In genomic region chr10:115514895-115515294, GRCh38 we compare ENCODE assay signal across 18 cellular contexts.
DNase-seq lines count a peak whose midpoint lies in the region; ATAC-seq, FAIRE-seq and TF ChIP-seq lines count a peak whose summit lies in the region.
"Had no signal": no experiment of that assay in that cellular context is flagged by ENCODE, and none has a peak within 500 bp of the region (broad histone marks: within the 10 kb centered on the region; RNA-seq: fewer than 3 reads in every experiment).

No MANE protein-coding gene starts in this region.

- H4K8ac ChIP-seq in H9 (replicated peaks; ENCODE audit: insufficient read length, low read depth, low read length): no peak overlapping the region

- no peaks in the 10 kb centered on the region for H3K36me3 ChIP-seq in body of pancreas (replicated peaks in 1 of 2; ENCODE audit: insufficient read depth in 1 of 2, low read depth in 2 of 2)

- H3K9me3 ChIP-seq in H9 (ENCODE audit: control insufficient read depth, low read depth, low read length) (no peaks in the 10 kb centered on the region), body of pancreas (no peaks in the 10 kb centered on the region)
- H3K9me3 ChIP-seq: A549 had no signal

- no peak overlapping the region for H2BK15ac ChIP-seq in H9 (ENCODE audit: low read depth, low read length)

- no peak overlapping the region for H3T11ph ChIP-seq in H9 (ENCODE audit: low read length)

- no peak overlapping the region for H3K14ac ChIP-seq in H9 (ENCODE audit: insufficient read depth, low read length)

- no peak overlapping the region for H3K4me2 ChIP-seq in H9 (ENCODE audit: insufficient read depth, insufficient read length, low read length)
- H3K4me2 ChIP-seq: A549 had no signal

- no peaks in the 10 kb centered on the region for H3K4me1 ChIP-seq in H9 (ENCODE audit: insufficient read depth, low read length)
- no peaks in the 10 kb centered on the region for H3K4me1 ChIP-seq in body of pancreas
- H3K4me1 ChIP-seq: A549, Caco-2 had no signal

- no peak overlapping the region for H3K4ac ChIP-seq in H9 (ENCODE audit: low read depth, low read length)

- H3K27me3 Mint-ChIP-seq in H9 (ENCODE audit: low read depth): no peaks in the 10 kb centered on the region
- no peaks in the 10 kb centered on the region for H3K27me3 Mint-ChIP-seq in stimulated activated memory B cell treated with anti-CD40 and anti-IgM and Interleukin-4, amounts not matched to agents 10 μg/mL and 1 μg/mL and 100 μg/mL, for 72 hours
- H3K27me3 Mint-ChIP-seq: CD4-positive, CD25-positive, alpha-beta regulatory T cell; T-cell had no signal

- DNase-seq in GM12891 (ENCODE audit: insufficient read length, low spot score) (no peak), NOMO-1 (lab: John Stamatoyannopoulos, UW; ENCODE audit: unreplicated experiment in 2 of 2) (peak; percentile 43 to 73), SKM-1 (lab: John Stamatoyannopoulos, UW; ENCODE audit: unreplicated experiment) (peak; percentile 45), fibroblast of villous mesenchyme (ENCODE audit: low read depth) (peak; percentile 0), H9 (no peak), NCI-H2107 treated with DMSO at 0.1 percent for 48 hours (lab: John Stamatoyannopoulos, UW; ENCODE audit: unreplicated experiment) (no peak), body of pancreas (no peak)
- DNase-seq: Caco-2; CD4-positive, CD25-positive, alpha-beta regulatory T cell; EL; H7; NCI-H1092; NCI-H2081 treated with DMSO at 0.1 percent for 48 hours; NCI-H2227 treated with DMSO at 0.1 percent for 48 hours; NCI-H524; T-cell had no signal

- TF ChIP-seq POLR2A in GM12891 (IDR thresholded peaks at IDR 0.05; ENCODE audit: low read depth, low read length) (no peak), body of pancreas (IDR thresholded peaks at IDR 0.05) (no peak)

- ATAC-seq in stimulated activated memory B cell treated with anti-CD40 and anti-IgM and Interleukin-4, amounts not matched to agents 10 μg/mL and 1 μg/mL and 100 μg/mL, for 72 hours: no peak
- ATAC-seq in body of pancreas: no peak
- ATAC-seq: A549, T-cell had no signal

- no peaks in the 10 kb centered on the region for H3K4me1 Mint-ChIP-seq in H9
- no peaks in the 10 kb centered on the region for H3K4me1 Mint-ChIP-seq in stimulated activated memory B cell treated with anti-CD40 and anti-IgM and Interleukin-4, amounts not matched to agents 10 μg/mL and 1 μg/mL and 100 μg/mL, for 72 hours
- H3K4me1 Mint-ChIP-seq: CD4-positive, CD25-positive, alpha-beta regulatory T cell; T-cell had no signal

- H3K36me3 Mint-ChIP-seq in H9 (ENCODE audit: insufficient read depth in 1 of 3, low read depth in 3 of 3): no peaks in the 10 kb centered on the region; a peak in 1 of 7 replicates
- no peaks in the 10 kb centered on the region for H3K36me3 Mint-ChIP-seq in stimulated activated memory B cell treated with anti-CD40 and anti-IgM and Interleukin-4, amounts not matched to agents 10 μg/mL and 1 μg/mL and 100 μg/mL, for 72 hours
- H3K36me3 Mint-ChIP-seq: CD4-positive, CD25-positive, alpha-beta regulatory T cell; T-cell had no signal

- no peaks in the 10 kb centered on the region for H3K79me1 ChIP-seq in H9 (ENCODE audit: insufficient read depth, low read depth, low read length, poor library complexity, severe bottlenecking)

- no peaks in the 10 kb centered on the region for H3K23me2 ChIP-seq in H9 (ENCODE audit: insufficient read length, low read depth, low read length, poor library complexity, severe bottlenecking)

- H3K27ac Mint-ChIP-seq in H9: no peak overlapping the region
- H3K27ac Mint-ChIP-seq in stimulated activated memory B cell treated with anti-CD40 and anti-IgM and Interleukin-4, amounts not matched to agents 10 μg/mL and 1 μg/mL and 100 μg/mL, for 72 hours: no peak overlapping the region
- H3K27ac Mint-ChIP-seq: CD4-positive, CD25-positive, alpha-beta regulatory T cell; T-cell had no signal

- no peak overlapping the region for H3K4me3 Mint-ChIP-seq in H9
- no peak overlapping the region for H3K4me3 Mint-ChIP-seq in stimulated activated memory B cell treated with anti-CD40 and anti-IgM and Interleukin-4, amounts not matched to agents 10 μg/mL and 1 μg/mL and 100 μg/mL, for 72 hours
- H3K4me3 Mint-ChIP-seq: CD4-positive, CD25-positive, alpha-beta regulatory T cell; T-cell had no signal

- no peak overlapping the region for H2BK20ac ChIP-seq in H9 (ENCODE audit: low read depth, low read length, poor library complexity, severe bottlenecking)

- no peak overlapping the region for H2BK5ac ChIP-seq in H9 (ENCODE audit: insufficient read length, low read length)

- H3K23ac ChIP-seq in H9 (ENCODE audit: insufficient read length, low read depth, low read length): no peak overlapping the region

- no peak overlapping the region for H2AK5ac ChIP-seq in H9 (ENCODE audit: insufficient read length, low read length)

- H3K27ac ChIP-seq in H9 (ENCODE audit: insufficient read length, low read depth, low read length) (no peak overlapping the region), body of pancreas (no peak overlapping the region)
- H3K27ac ChIP-seq: A549 had no signal

- no peak overlapping the region for H3K56ac ChIP-seq in H9 (ENCODE audit: insufficient read length, low read depth, low read length)

- H2AFZ ChIP-seq in H9 (ENCODE audit: low read length): no peak overlapping the region

- H3K27me3 ChIP-seq in H9 (ENCODE audit: insufficient read depth, low read length) (no peaks in the 10 kb centered on the region), body of pancreas (no peaks in the 10 kb centered on the region)

- H3K18ac ChIP-seq in H9 (ENCODE audit: insufficient read length, low read depth, low read length): no peak overlapping the region

- H4K91ac ChIP-seq in H9 (ENCODE audit: insufficient read length, low read depth, low read length): no peak overlapping the region

- no peak overlapping the region for H3K4me3 ChIP-seq in fibroblast of villous mesenchyme (ENCODE audit: low read depth, low read length)
- H3K4me3 ChIP-seq in body of pancreas: no peak overlapping the region
- H3K4me3 ChIP-seq: A549 had no signal

- peaks cover 2 to 10% of the 10 kb centered on the region in 2 experiments; a peak in 3 of 5 replicates for H3K9me3 Mint-ChIP-seq in H9
- no peaks in the 10 kb centered on the region for H3K9me3 Mint-ChIP-seq in stimulated activated memory B cell treated with anti-CD40 and anti-IgM and Interleukin-4, amounts not matched to agents 10 μg/mL and 1 μg/mL and 100 μg/mL, for 72 hours

- WGBS in H9 (ENCODE audit: extremely low coverage, insufficient read length, low lambda C conversion rate): no CpG with 5 or more reads among the region's 2 CpGs
- WGBS in body of pancreas, 2 donors: 77 to 89% methylated on average over 2 of the region's 2 CpGs

- intact Hi-C loops in body of pancreas (cut with DNase I): no loop called here

- H3K9ac ChIP-seq in H9 (ENCODE audit: extremely low read depth, insufficient read length, low read length): no peak overlapping the region

- TF ChIP-seq CTCF in fibroblast of villous mesenchyme (IDR thresholded peaks at IDR 0.05; ENCODE audit: insufficient read depth, low read depth, low read length) (no peak), H9 (conservative IDR thresholded peaks at IDR 0.05) (no peak), body of pancreas (IDR thresholded peaks at IDR 0.05) (no peak)

- H4K20me1 ChIP-seq in H9 (ENCODE audit: control insufficient read depth, insufficient read depth, insufficient read length): no peaks in the 10 kb centered on the region

- no peak overlapping the region for H4K5ac ChIP-seq in H9 (ENCODE audit: insufficient read length, low read depth, low read length)

- H2BK120ac ChIP-seq in H9 (ENCODE audit: low read depth, low read length, poor library complexity, severe bottlenecking): no peak overlapping the region

- no peak for FAIRE-seq in GM12891 (lab: Jason Lieb, UNC)
- FAIRE-seq: A549 had no signal

- no peaks in the 10 kb centered on the region for H3K79me2 ChIP-seq in H9 (ENCODE audit: insufficient read depth, low read length)

- no peak overlapping the region for H2BK12ac ChIP-seq in H9 (ENCODE audit: insufficient read length, low read depth, low read length)

TF ChIP-seq in GM12891, 5 proteins besides CTCF, POLR2A, EP300 and RAD21:
- TF ChIP-seq POLR2AphosphoS5 (IDR thresholded peaks at IDR 0.05; ENCODE audit: low read depth, low read length): no peak
- no peak for TF ChIP-seq POU2F2 (IDR thresholded peaks at IDR 0.05; ENCODE audit: low read depth, low read length)
- TF ChIP-seq SPI1 (IDR thresholded peaks at IDR 0.05; ENCODE audit: low read depth, low read length): peak; percentile 48; the same call in 1 of the 2 replicates
- TF ChIP-seq TAF1 (IDR thresholded peaks at IDR 0.05; ENCODE audit: low read depth, low read length): no peak
- no peak for TF ChIP-seq PAX5 (IDR thresholded peaks at IDR 0.05; ENCODE audit: insufficient read depth, low read length, severe bottlenecking)

Comparison
In these comparisons a context has a peak if more than half of its experiments do, and no peak if none do; other contexts are left out.
1. DNase-seq: peak in NOMO-1 (2 of 2), SKM-1 (single experiment) and fibroblast of villous mesenchyme (single experiment); none in GM12891 (single experiment), H9 (single experiment), NCI-H2107 treated with DMSO at 0.1 percent for 48 hours (single experiment) and body of pancreas (0 of 4).